In the genomic region with DNA sequence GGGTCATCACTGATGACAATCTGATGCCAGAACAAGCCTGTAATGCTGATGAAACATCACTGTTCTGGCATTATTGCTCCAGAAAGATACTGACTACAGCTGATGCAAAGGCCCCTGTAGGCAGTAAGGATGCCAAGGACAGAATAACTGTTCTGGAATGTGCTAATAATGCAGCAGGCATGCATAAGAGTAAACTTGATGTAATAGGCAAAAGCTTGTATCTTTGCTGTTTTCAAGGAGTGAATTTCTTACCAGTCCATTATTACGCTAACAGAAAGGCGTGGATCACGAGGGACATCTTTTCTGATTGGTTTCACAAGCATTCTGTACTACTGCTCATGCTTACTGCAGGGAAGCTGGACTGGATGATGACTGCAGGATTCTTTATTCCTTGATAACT, we compare ENCODE assay signal across 12 cellular contexts. TPM values are rescaled to one million over a fixed set of nuclear protein-coding genes. Genes with fewer than 3 reads are reported as not detected.
DNase-seq lines count a peak whose midpoint lies in the region; ATAC-seq, FAIRE-seq and TF ChIP-seq lines count a peak whose summit lies in the region.
"Had no signal": no experiment of that assay in that cellular context is flagged by ENCODE, and none has a peak within 500 bp of the region (broad histone marks: within the 10 kb centered on the region; RNA-seq: fewer than 3 reads in every experiment).

No MANE protein-coding gene starts in this region.

- H3F3A ChIP-seq in PC-3 (ENCODE audit: low read length, unreplicated experiment), result no peaks in the 10 kb centered on the region

- TF ChIP-seq CTCF in PC-3 (conservative IDR thresholded peaks at IDR 0.05; ENCODE audit: low read depth, low read length) (no peak), epithelial cell of esophagus (IDR thresholded peaks at IDR 0.05; ENCODE audit: insufficient read depth, low read depth, low read length, missing control alignments) (no peak), mucosa of descending colon (IDR thresholded peaks at IDR 0.05) (no peak)

- CTCF ChIA-PET in PC-3 (lab: Charles Lee), result no interaction called here

- BruUV-seq in PC-3 (replicated peaks; lab: Mats Ljungman, UMichigan), result no TSS peak

- H3K79me2 ChIP-seq in PC-3 (ENCODE audit: low read length), result peaks cover 90% of the 10 kb centered on the region

- H3K4me1 ChIP-seq in PC-3 (ENCODE audit: insufficient read depth, low read length) (peaks cover 12% of the 10 kb centered on the region), mucosa of descending colon (ENCODE audit: low read depth) (peaks cover 6% of the 10 kb centered on the region), small intestine (ENCODE audit: control insufficient read depth in 2 of 2, insufficient read depth in 1 of 2, low read depth in 1 of 2, low read length in 1 of 2) (peaks cover 0 to 4% of the 10 kb centered on the region in 2 donors)

- H3K9me3 ChIP-seq in PC-3 (ENCODE audit: low read length), result no peaks in the 10 kb centered on the region
- no peaks in the 10 kb centered on the region for H3K9me3 ChIP-seq in mucosa of descending colon
- H3K9me3 ChIP-seq in small intestine (ENCODE audit: control insufficient read depth, low read depth), result no peaks in the 10 kb centered on the region

- ATAC-seq in PC-3 (peak; percentile 71), mucosa of descending colon (peak; percentile 51), GM19324 (IDR thresholded peaks at IDR 0.05; ENCODE audit: low FRiP score, unreplicated experiment) (no peak)
- ATAC-seq: GM12878 had no signal

- POLR2A ChIA-PET in PC-3 (lab: Charles Lee; ENCODE audit: unreplicated experiment), result no interaction called here

- no peak overlapping the region for H3K9ac ChIP-seq in PC-3 (ENCODE audit: low read length)

- H4K20me1 ChIP-seq in PC-3 (ENCODE audit: low read length), result peaks cover 17% of the 10 kb centered on the region; the same call in 1 of the 2 replicates

- H3K27me3 ChIP-seq in PC-3 (ENCODE audit: low read length), result no peaks in the 10 kb centered on the region
- H3K27me3 ChIP-seq in small intestine (ENCODE audit: control insufficient read depth in 2 of 2, insufficient read depth in 2 of 2, low read length in 2 of 2), result no peaks in the 10 kb centered on the region
- H3K27me3 ChIP-seq: cardiac muscle cell had no signal

- H3K9me2 ChIP-seq in PC-3 (replicated peaks; ENCODE audit: low read length), result no peaks in the 10 kb centered on the region

- H2AFZ ChIP-seq in PC-3 (ENCODE audit: low read length), result no peak overlapping the region

- H3K36me3 ChIP-seq in PC-3 (ENCODE audit: low read depth, low read length), result no peaks in the 10 kb centered on the region
- H3K36me3 ChIP-seq in mucosa of descending colon (ENCODE audit: low read depth), result no peaks in the 10 kb centered on the region
- peaks cover 0 to 7% of the 10 kb centered on the region in 2 donors for H3K36me3 ChIP-seq in small intestine (ENCODE audit: control insufficient read depth in 2 of 2, insufficient read depth in 2 of 2, low read length in 2 of 2)
- H3K36me3 ChIP-seq: cardiac muscle cell had no signal

- FAIRE-seq in small intestine (lab: Jason Lieb, UNC), result no peak
- FAIRE-seq: GM12878 had no signal

- WGBS in small intestine, 3 donors, result 81 to 93% (median 82%) methylated on average over 3 of the region's 3 CpGs

- H3K4me3 ChIP-seq in PC-3 (ENCODE audit: low read length) (no peak overlapping the region), epithelial cell of esophagus (ENCODE audit: low read length) (no peak overlapping the region), mucosa of descending colon (no peak overlapping the region), small intestine (ENCODE audit: low read depth in 1 of 2, low read length in 2 of 2) (no peak overlapping the region)
- H3K4me3 ChIP-seq: cardiac muscle cell, GM12878 had no signal

- DNase-seq in AG08396 (ENCODE audit: low spot score) (peak; percentile 75), PC-3 (peak; percentile 47), epithelial cell of esophagus (ENCODE audit: low read depth) (peak; percentile 89), mucosa of descending colon (no peak), foreskin melanocyte (no peak), NCI-H748 (lab: John Stamatoyannopoulos, UW; ENCODE audit: unreplicated experiment) (no peak), small intestine (no peak)
- DNase-seq: hippocampal formation; stimulated activated naive CD4-positive, alpha-beta T cell treated with Interleukin-2 at 50 U/mL for 16 hours had no signal

- H3K27ac ChIP-seq in PC-3 (ENCODE audit: low read length) (no peak overlapping the region), small intestine (ENCODE audit: low read depth in 1 of 2, low read length in 1 of 2) (no peak overlapping the region)
- H3K27ac ChIP-seq: cardiac muscle cell had no signal

- H3K4me2 ChIP-seq in PC-3 (ENCODE audit: low read length), result no peak overlapping the region

- intact Hi-C loops in PC-3 (cut with micrococcal nuclease) (no loop called here), mucosa of descending colon (cut with DNase I, micrococcal nuclease) (no loop called here)

RNA-seq across cellular contexts. Expression of gene LCOR, which starts 18.7 kb away (rescaled TPM):
- total RNA-seq in PC-3 (2014; rRNA removed), result 10.5 and 21.0 TPM in 2 replicates
- 100 to 1,000 TPM in 1 of 3 donors, 10 to 100 TPM in 2; 70.4 to 106 (median 93.0) TPM for total RNA-seq in mucosa of descending colon
- polyA plus RNA-seq in small intestine, result 10 to 100 TPM in 1 of 3 donors, 1 to 10 TPM in 2; 7.0 to 11.0 (median 8.1) TPM

Comparison
In these comparisons a context has a peak if more than half of its experiments do, and no peak if none do; other contexts are left out.
1. DNase-seq: peak in AG08396 (single experiment), PC-3 (single experiment) and epithelial cell of esophagus (single experiment); none in mucosa of descending colon (0 of 3), foreskin melanocyte (single experiment), NCI-H748 (single experiment) and small intestine (single experiment).